16 cellular contexts compared by ENCODE assay signal in the genomic region with DNA sequence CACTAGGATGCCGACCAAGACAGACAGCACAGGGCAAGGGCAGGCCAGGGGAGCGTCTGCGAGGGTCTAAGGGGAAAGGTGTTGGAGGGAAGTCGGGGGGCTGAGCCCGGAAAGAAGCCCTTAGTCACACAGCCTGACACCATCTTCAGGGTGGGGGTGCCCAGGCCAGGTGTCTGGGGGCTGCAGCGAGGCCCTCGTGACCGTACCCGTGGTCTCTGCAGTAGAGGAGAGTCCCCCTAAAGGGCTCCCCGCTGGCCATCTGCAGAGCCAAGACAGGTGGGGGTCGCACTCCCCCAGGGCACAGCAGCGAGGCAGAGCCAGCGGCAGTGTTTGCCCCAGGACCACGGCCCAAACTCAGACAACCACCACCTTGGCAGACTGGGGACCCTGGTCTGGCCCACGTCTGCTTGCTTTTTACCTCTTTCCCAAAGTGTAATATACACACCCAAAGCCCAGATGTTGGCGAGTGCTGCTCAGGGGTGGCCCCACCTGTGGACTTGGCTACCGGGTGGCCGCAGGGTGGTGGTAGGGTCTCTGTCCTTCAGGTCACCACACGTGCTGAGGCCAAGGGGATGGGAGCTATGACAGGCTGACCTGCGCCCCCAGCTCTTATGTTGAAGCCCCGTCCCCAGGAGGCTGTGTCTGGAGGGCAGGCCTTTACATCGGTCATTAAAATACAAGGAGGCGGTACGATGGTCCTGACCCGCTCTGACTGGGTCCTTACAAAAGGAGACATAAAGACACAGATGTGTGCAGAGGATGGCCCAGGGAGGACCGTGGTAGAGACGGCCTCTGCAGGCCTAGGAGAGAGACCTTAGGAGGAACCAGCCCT.
"Had no signal": no experiment of that assay in that cellular context is flagged by ENCODE, and none has a peak within 500 bp of the region (broad histone marks: within the 10 kb centered on the region; RNA-seq: fewer than 3 reads in every experiment).

No MANE protein-coding gene starts in this region.

- ATAC-seq: activated CD4-positive, alpha-beta T cell treated with anti-CD3 and anti-CD28 coated beads for 36 hours; activated CD8-positive, alpha-beta T cell treated with anti-CD3 and anti-CD28 coated beads, Interleukin-2, amount 10 ng/mL, durations not matched to agents 7 days and 5 days; naive thymus-derived CD4-positive, alpha-beta T cell; T-cell had no signal

- H3K36me3 ChIP-seq: WERI-Rb-1 had no signal

- H3K36me3 Mint-ChIP-seq: T-cell had no signal

- H3K4me3 Mint-ChIP-seq: activated CD4-positive, alpha-beta T cell treated with anti-CD3 and anti-CD28 coated beads for 36 hours; activated CD8-positive, alpha-beta T cell treated with anti-CD3 and anti-CD28 coated beads, Interleukin-2, amount 10 ng/mL, durations not matched to agents 7 days and 5 days; naive thymus-derived CD4-positive, alpha-beta T cell; T-cell had no signal

- H3K27ac Mint-ChIP-seq: activated CD4-positive, alpha-beta T cell treated with anti-CD3 and anti-CD28 coated beads for 36 hours; activated CD8-positive, alpha-beta T cell treated with anti-CD3 and anti-CD28 coated beads, Interleukin-2, amount 10 ng/mL, durations not matched to agents 7 days and 5 days; naive thymus-derived CD4-positive, alpha-beta T cell; T-cell had no signal

- H3K27me3 Mint-ChIP-seq: T-cell had no signal

- H3K9me3 Mint-ChIP-seq: T-cell had no signal

- H3K4me3 ChIP-seq: coronary artery, lung, SK-N-MC had no signal

- DNase-seq: activated CD4-positive, alpha-beta T cell treated with anti-CD3 and anti-CD28 coated beads for 36 hours; activated CD8-positive, alpha-beta T cell treated with anti-CD3 and anti-CD28 coated beads, Interleukin-2, amount 10 ng/mL, durations not matched to agents 7 days and 5 days; caudate nucleus; effector CD8-positive, alpha-beta T cell; hippocampal formation; kidney glomerular epithelial cell; naive thymus-derived CD4-positive, alpha-beta T cell; occipital lobe; stimulated activated CD4-positive, alpha-beta T cell treated with anti-CD3 and anti-CD28 coated beads, Interleukin-15, amount 100 ng/mL, for 24 hours; trophoblast cell; WERI-Rb-1 had no signal

- H3K27ac ChIP-seq: coronary artery, epithelial cell of prostate, SK-N-MC, WERI-Rb-1 had no signal

- H3K4me1 Mint-ChIP-seq: activated CD4-positive, alpha-beta T cell treated with anti-CD3 and anti-CD28 coated beads for 36 hours; naive thymus-derived CD4-positive, alpha-beta T cell; T-cell had no signal
